ENCODE assay signal across 1 cellular context in the genomic region with DNA sequence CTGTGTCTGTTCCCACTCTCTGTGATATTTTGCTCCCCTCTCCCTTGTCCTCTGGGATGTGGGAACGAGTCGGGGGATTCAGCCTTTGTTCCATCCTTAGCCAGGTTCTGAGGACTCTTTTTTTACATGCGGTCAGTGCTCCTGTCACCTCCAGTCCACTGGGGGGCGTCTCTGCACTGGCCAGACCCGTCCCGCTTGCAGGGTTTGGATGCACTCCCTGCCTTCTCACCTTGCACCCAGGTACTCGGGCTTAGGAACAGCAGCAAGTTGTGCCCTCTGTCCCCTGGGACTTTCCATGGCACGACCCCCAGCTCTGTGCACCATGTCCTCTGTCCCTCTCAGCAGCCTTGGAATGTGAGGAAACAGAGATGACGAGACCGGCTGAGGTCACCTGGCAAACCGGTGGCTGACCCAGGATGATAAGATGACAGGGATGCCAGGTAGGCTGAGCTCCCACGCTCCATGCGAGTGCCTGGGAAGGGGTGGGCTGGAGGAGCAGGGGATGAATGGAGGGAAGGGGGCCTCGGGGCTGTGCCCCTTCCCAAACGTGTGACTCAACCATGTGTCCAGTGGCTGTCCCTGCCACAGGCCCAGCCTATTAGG.
TF ChIP-seq lines count a peak whose summit lies in the region.

No MANE protein-coding gene starts in this region.

TF ChIP-seq in H1, 55 proteins besides CTCF, POLR2A, EP300 and RAD21 (continued from another document):
- TF ChIP-seq NANOG (IDR thresholded peaks at IDR 0.05; ENCODE audit: insufficient read depth, low read depth, low read length, poor library complexity, severe bottlenecking): no peak
- TF ChIP-seq CHD1 (IDR thresholded peaks at IDR 0.05; ENCODE audit: low read depth, low read length): no peak
- TF ChIP-seq JUND (IDR thresholded peaks at IDR 0.05; ENCODE audit: low read length): peak; percentile 14; the same call in 1 of the 2 replicates
- no peak for TF ChIP-seq BACH1 (IDR thresholded peaks at IDR 0.05; ENCODE audit: low read length)
- TF ChIP-seq, protein P1, sequence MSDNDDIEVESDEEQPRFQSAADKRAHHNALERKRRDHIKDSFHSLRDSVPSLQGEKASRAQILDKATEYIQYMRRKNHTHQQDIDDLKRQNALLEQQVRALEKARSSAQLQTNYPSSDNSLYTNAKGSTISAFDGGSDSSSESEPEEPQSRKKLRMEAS (IDR thresholded peaks at IDR 0.05): peak; percentile 80
- no peak for TF ChIP-seq RXRA (IDR thresholded peaks at IDR 0.05; ENCODE audit: insufficient read depth, low read depth, low read length)
- no peak for TF ChIP-seq SIRT6 (IDR thresholded peaks at IDR 0.05; ENCODE audit: low read length)
- no peak for TF ChIP-seq KDM1A (IDR thresholded peaks at IDR 0.05; ENCODE audit: borderline replicate concordance, low read length)
- no peak for TF ChIP-seq ZNF274 (IDR thresholded peaks at IDR 0.05; ENCODE audit: borderline replicate concordance, extremely low read depth, low read length)
- TF ChIP-seq RNF2 (IDR thresholded peaks at IDR 0.05; ENCODE audit: borderline replicate concordance, low read depth, low read length, missing control alignments, poor library complexity, severe bottlenecking): no peak
- TF ChIP-seq SRF (IDR thresholded peaks at IDR 0.05; ENCODE audit: low read depth, low read length): no peak
- TF ChIP-seq GABPA (IDR thresholded peaks at IDR 0.05; ENCODE audit: borderline replicate concordance, insufficient read depth, low read length): peak; percentile 49; the same call in 1 of the 2 replicates
